In genomic region chr17:77958716-77959215, GRCh38 we compare ENCODE assay signal across 8 cellular contexts. TPM values are rescaled to one million over a fixed set of nuclear protein-coding genes. Genes with fewer than 3 reads are reported as not detected.
DNase-seq lines count a peak whose midpoint lies in the region; ATAC-seq, FAIRE-seq and TF ChIP-seq lines count a peak whose summit lies in the region.

No MANE protein-coding gene starts in this region.

- H3K4me3 ChIP-seq in GM23248, result peak overlapping the region; percentile 85
- peak overlapping the region in 1 of 2 experiments; percentile 70; a peak in 3 of 4 replicates for H3K4me3 ChIP-seq in Panc1 (ENCODE audit: low read depth in 2 of 2, low read length in 2 of 2)
- H3K4me3 ChIP-seq in gastroesophageal sphincter, result peak overlapping the region; percentile 69 to 89
- peak overlapping the region in 1 of 3 donors; percentile 79 for H3K4me3 ChIP-seq in thyroid gland (replicated peaks in 1 of 3)

- CTCF ChIA-PET in Panc1 (lab: Charles Lee), result interaction anchor here (0.6 to 1.0 kb wide), 5 partner anchors 13 to 863 kb away, joined by 3 to 9 read pairs (median 4); no protein-coding TSS in a partner anchor

- POLR2A ChIA-PET in Panc1 (lab: Charles Lee), result interaction anchor here (0.6 to 1.2 kb wide), 10 partner anchors 11 to 596 kb away, joined by 3 to 11 read pairs (median 6); no protein-coding TSS in a partner anchor

- H3K9me2 ChIP-seq in GM23248 (ENCODE audit: insufficient read depth), result no peaks in the 10 kb centered on the region

- peak; percentile 18 for ATAC-seq in Panc1
- peak; percentile 15 for ATAC-seq in gastroesophageal sphincter

- no peaks in the 10 kb centered on the region for H3K36me3 ChIP-seq in GM23248 (ENCODE audit: low read depth)
- H3K36me3 ChIP-seq in Panc1 (ENCODE audit: control insufficient read depth, insufficient read depth, low read length), result no peaks in the 10 kb centered on the region
- H3K36me3 ChIP-seq in gastroesophageal sphincter, result no peaks in the 10 kb centered on the region
- H3K36me3 ChIP-seq in thyroid gland, result no peaks in the 10 kb centered on the region

- peak; percentile 5 for DNase-seq in EL
- no peak for DNase-seq in GM23248
- no peak for DNase-seq in Panc1 (ENCODE audit: low read depth, low spot score)
- peak in 3 of 49 donors; percentile 59 to 72 (median 63) for DNase-seq in substantia nigra (lab: John Stamatoyannopoulos, UW)
- no peak for DNase-seq in thyroid gland
- DNase-seq in RCC 7860 (ENCODE audit: low spot score), result no peak
- DNase-seq in cerebellar nuclear complex (lab: John Stamatoyannopoulos, UW), result no peak

- no peak overlapping the region for H2AFZ ChIP-seq in GM23248

- H3K27ac ChIP-seq in GM23248, result no peak overlapping the region; the same call in 1 of the 2 replicates
- H3K27ac ChIP-seq in Panc1 (ENCODE audit: low read length), result no peak overlapping the region
- peak overlapping the region; percentile 59 to 100 (median 92) for H3K27ac ChIP-seq in gastroesophageal sphincter
- peak overlapping the region; percentile 35 for H3K27ac ChIP-seq in substantia nigra (ENCODE audit: low read depth, low read length, poor library complexity, severe bottlenecking)
- no peak overlapping the region for H3K27ac ChIP-seq in thyroid gland

- TF ChIP-seq CTCF in Panc1 (IDR thresholded peaks at IDR 0.05) (peak; percentile 1; the same call in 1 of the 2 replicates), gastroesophageal sphincter (IDR thresholded peaks at IDR 0.05) (no peak), thyroid gland (IDR thresholded peaks at IDR 0.05) (no peak)

- TF ChIP-seq POLR2A in gastroesophageal sphincter (IDR thresholded peaks at IDR 0.05) (no peak), thyroid gland (IDR thresholded peaks at IDR 0.05) (no peak)

- H3K4me2 ChIP-seq in GM23248 (ENCODE audit: unreplicated experiment), result peak overlapping the region; percentile 87

- H3K4me1 ChIP-seq in GM23248 (ENCODE audit: insufficient read depth) (peaks cover 15% of the 10 kb centered on the region), Panc1 (ENCODE audit: control insufficient read depth, insufficient read depth, low read length) (peaks cover 30% of the 10 kb centered on the region), gastroesophageal sphincter (peaks cover 16 to 49% (median 22%) of the 10 kb centered on the region in 3 donors), thyroid gland (peaks cover 12 to 20% of the 10 kb centered on the region in 2 donors)

- intact Hi-C loops in Panc1 (cut with micrococcal nuclease; ENCODE audit: unreplicated experiment) (loop anchor here (5.0 kb wide), 1 partner anchor 416 kb away; no protein-coding TSS in a partner anchor), thyroid gland (cut with DNase I) (no loop called here)

- WGBS in GM23248 (ENCODE audit: low coverage in 1 of 2, low lambda C conversion rate in 2 of 2, missing lambda C conversion rate in 2 of 2), 2 experiments, result 0 to 2% methylated on average over 10 to 36 of the region's 96 CpGs
- WGBS in gastroesophageal sphincter (ENCODE audit: low coverage in 1 of 2), 2 donors, result no CpG with 5 or more reads among the region's 96 CpGs
- WGBS in thyroid gland, 2 donors, result 5% methylated on average over 4 of the region's 96 CpGs; no CpG with 5 or more reads in 1 of the 2 donors

- BruUV-seq in Panc1 (replicated peaks; lab: Mats Ljungman, UMichigan), result no TSS peak

- H3K27me3 ChIP-seq in GM23248 (replicated peaks; ENCODE audit: insufficient read depth) (peaks cover 25% of the 10 kb centered on the region), Panc1 (ENCODE audit: control insufficient read depth, insufficient read depth, low read length) (peaks cover 15% of the 10 kb centered on the region), gastroesophageal sphincter (no peaks in the 10 kb centered on the region), thyroid gland (no peaks in the 10 kb centered on the region)

- H3K9ac ChIP-seq in GM23248, result peak overlapping the region; percentile 64; the same call in 1 of the 2 replicates

- H3K9me3 ChIP-seq in GM23248 (ENCODE audit: low read depth), result no peaks in the 10 kb centered on the region
- no peaks in the 10 kb centered on the region for H3K9me3 ChIP-seq in Panc1 (ENCODE audit: control insufficient read depth, insufficient read depth, low read depth, low read length)
- H3K9me3 ChIP-seq in gastroesophageal sphincter, result no peaks in the 10 kb centered on the region
- H3K9me3 ChIP-seq in thyroid gland, result no peaks in the 10 kb centered on the region

- in situ Hi-C loops in GM23248 (cut with MboI) (no loop called here), Panc1 (cut with HindIII; ENCODE audit: low pct_unique_long_range_greater_than_20kb, low sequenced_read_pairs) (no loop called here)

- no peak for TF ChIP-seq EP300 in gastroesophageal sphincter (IDR thresholded peaks at IDR 0.05)

- no peak for FAIRE-seq in RCC 7860 (lab: Jason Lieb, UNC)

- H4K20me1 ChIP-seq in GM23248 (ENCODE audit: insufficient read depth), result peaks cover 7% of the 10 kb centered on the region; the same call in 1 of the 2 replicates

- peaks cover 38% of the 10 kb centered on the region for H3K79me2 ChIP-seq in GM23248 (ENCODE audit: insufficient read depth)

- peaks cover 12% of the 10 kb centered on the region for H3F3A ChIP-seq in GM23248 (ENCODE audit: insufficient read depth)

RNA-seq across cellular contexts. Expression of gene TNRC6C, which starts 0.3 kb away (rescaled TPM):
- 2.3 and 4.3 TPM in 2 replicates for total RNA-seq in GM23248 (2014; rRNA removed; shearing (Covaris generic))
- 2.3 TPM in 2 replicates for polyA plus RNA-seq in GM23248 (2016; fragmentation: Nextera tagmentation; extraction: Ambion mirVana)
- 10.1 TPM for total RNA-seq in Panc1 (2021; ENCODE audit: unreplicated experiment)
- polyA plus RNA-seq in Panc1 (2012; ENCODE audit: insufficient read length), result 2.0 TPM
- total RNA-seq in gastroesophageal sphincter, result 10 to 100 TPM; 15.8 to 30.3 (median 27.7) TPM
- total RNA-seq in thyroid gland, result 10 to 100 TPM in 3 of 4 donors, 1 to 10 TPM in 1; 9.1 to 32.7 (median 14.3) TPM

Comparison
In these comparisons a context has a peak if more than half of its experiments do, and no peak if none do; other contexts are left out.
1. H3K27ac ChIP-seq: peak in gastroesophageal sphincter (4 of 4) and substantia nigra (single experiment); none in GM23248 (single experiment), Panc1 (single experiment) and thyroid gland (0 of 3).